ENCODE assay signal across 23 cellular contexts in genomic region chr3:57370331-57370730, GRCh38.
"Had no signal": no experiment of that assay in that cellular context is flagged by ENCODE, and none has a peak within 500 bp of the region (broad histone marks: within the 10 kb centered on the region; RNA-seq: fewer than 3 reads in every experiment).

No MANE protein-coding gene starts in this region.

- H3K4me3 Mint-ChIP-seq: natural killer cell; stimulated activated naive B cell treated with anti-CD40 and anti-IgM and Interleukin-4, amounts not matched to agents 10 μg/mL and 1 μg/mL and 100 μg/mL, for 72 hours; stimulated activated naive CD8-positive, alpha-beta T cell treated with anti-CD3 and anti-CD28 coated beads, Interleukin-15, Interleukin-2, amounts not matched to agents 100 ng/mL and 50 ng/mL, for 24 hours had no signal

- H3K9me3 Mint-ChIP-seq: stimulated activated naive CD8-positive, alpha-beta T cell treated with anti-CD3 and anti-CD28 coated beads, Interleukin-15, Interleukin-2, amounts not matched to agents 100 ng/mL and 50 ng/mL, for 24 hours had no signal

- H3K4me3 ChIP-seq: coronary artery, gastrocnemius medialis, left lung, lower lobe of right lung, prostate gland, sigmoid colon, thoracic aorta, tibial nerve, upper lobe of left lung had no signal

- H3K27ac ChIP-seq: coronary artery, gastrocnemius medialis, left lung, lower lobe of right lung, neutrophil, prostate gland, sigmoid colon, thoracic aorta, tibial nerve, upper lobe of left lung had no signal

- DNase-seq: dermis blood vessel endothelial cell; effector memory CD4-positive, alpha-beta T cell; erythroblast; foreskin fibroblast; gastrocnemius medialis; head of caudate nucleus; kidney; left lung; lower lobe of right lung; natural killer cell; right cardiac atrium; sigmoid colon; stimulated activated CD4-positive, alpha-beta T cell treated with anti-CD3 and anti-CD28 coated beads, Interleukin-4, amount 100 ng/mL, for 4 hours; stimulated activated naive B cell treated with anti-CD40 and anti-IgM and Interleukin-4, amounts not matched to agents 10 μg/mL and 1 μg/mL and 100 μg/mL, for 72 hours; upper lobe of left lung had no signal

- H3K27me3 ChIP-seq: gastrocnemius medialis, left lung, neutrophil, sigmoid colon, tibial nerve, upper lobe of left lung had no signal

- ATAC-seq: gastrocnemius medialis; left lung; lower lobe of right lung; natural killer cell; right cardiac atrium; stimulated activated naive B cell treated with anti-CD40 and anti-IgM and Interleukin-4, amounts not matched to agents 10 μg/mL and 1 μg/mL and 100 μg/mL, for 72 hours had no signal

- FAIRE-seq: endothelial cell of umbilical vein, kidney, urothelium cell line had no signal

- H3K36me3 ChIP-seq: gastrocnemius medialis, left lung, lower lobe of right lung, neutrophil, prostate gland, sigmoid colon, thoracic aorta, tibial nerve, upper lobe of left lung had no signal

- H3K9me3 ChIP-seq: lower lobe of right lung, neutrophil, prostate gland, sigmoid colon, thoracic aorta had no signal

- H3K27me3 Mint-ChIP-seq: stimulated activated naive B cell treated with anti-CD40 and anti-IgM and Interleukin-4, amounts not matched to agents 10 μg/mL and 1 μg/mL and 100 μg/mL, for 72 hours; stimulated activated naive CD8-positive, alpha-beta T cell treated with anti-CD3 and anti-CD28 coated beads, Interleukin-15, Interleukin-2, amounts not matched to agents 100 ng/mL and 50 ng/mL, for 24 hours had no signal

- H3K4me1 ChIP-seq: gastrocnemius medialis, left lung, lower lobe of right lung, prostate gland, sigmoid colon, tibial nerve, upper lobe of left lung had no signal

- H3K27ac Mint-ChIP-seq: natural killer cell; stimulated activated naive B cell treated with anti-CD40 and anti-IgM and Interleukin-4, amounts not matched to agents 10 μg/mL and 1 μg/mL and 100 μg/mL, for 72 hours; stimulated activated naive CD8-positive, alpha-beta T cell treated with anti-CD3 and anti-CD28 coated beads, Interleukin-15, Interleukin-2, amounts not matched to agents 100 ng/mL and 50 ng/mL, for 24 hours had no signal

- H3K4me1 Mint-ChIP-seq: natural killer cell; stimulated activated naive B cell treated with anti-CD40 and anti-IgM and Interleukin-4, amounts not matched to agents 10 μg/mL and 1 μg/mL and 100 μg/mL, for 72 hours had no signal
